Comparison of ENCODE assay signal across 20 cellular contexts in the genomic region with DNA sequence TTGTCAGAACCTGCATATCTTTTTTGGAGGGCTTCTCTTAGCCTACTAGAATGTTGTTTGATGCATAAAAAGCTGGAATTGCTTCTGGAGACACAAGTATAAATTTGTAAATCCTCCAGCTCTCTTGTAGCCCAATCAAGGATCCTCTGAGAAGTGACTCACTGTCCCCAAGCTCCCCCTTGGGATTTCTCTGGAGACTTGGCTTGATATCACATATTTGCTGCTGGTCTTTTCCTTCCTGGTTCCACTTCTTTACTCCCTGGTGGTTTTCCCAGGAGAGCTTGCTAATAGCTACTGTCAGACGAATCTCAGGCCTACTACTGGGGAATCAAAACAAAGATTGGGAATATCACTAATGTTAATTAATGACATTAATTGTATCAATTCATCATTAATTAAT.
"Had no signal": no experiment of that assay in that cellular context is flagged by ENCODE, and none has a peak within 500 bp of the region (broad histone marks: within the 10 kb centered on the region; RNA-seq: fewer than 3 reads in every experiment).

No MANE protein-coding gene starts in this region.

- H3K4me3 ChIP-seq: left lung, tibial nerve had no signal

- H3K36me3 ChIP-seq: left lung, tibial nerve had no signal

- H3K27me3 ChIP-seq: left lung, tibial nerve had no signal

- DNase-seq: activated CD4-positive, alpha-beta T cell treated with anti-CD3 and anti-CD28 coated beads, Interleukin-2, amount 10 ng/mL, durations not matched to agents 7 days and 5 days; activated CD8-positive, alpha-beta memory T cell treated with anti-CD3 and anti-CD28 coated beads, Interleukin-2, amount 50 U/mL, for 4 hours; activated naive CD4-positive, alpha-beta T cell treated with anti-CD3 and anti-CD28 coated beads, Interleukin-2, amount 10 ng/mL, durations not matched to agents 7 days and 5 days; activated naive CD8-positive, alpha-beta T cell treated with anti-CD3 and anti-CD28 coated beads, Interleukin-2, amount 50 U/mL, for 24 hours; activated T-cell treated with anti-CD3 and anti-CD28 coated beads, Interleukin-2, amount 50 U/mL, for 4 hours; anterior cingulate cortex; central memory CD4-positive, alpha-beta T cell; endodermal cell; foreskin melanocyte; hypothalamus; left lung; mammary epithelial cell; retina; stimulated activated CD4-positive, alpha-beta T cell treated with anti-CD3 and anti-CD28 coated beads, Interleukin-12 subunit alpha, Interleukin-12 subunit beta, amount 100 ng/mL, for 4 hours; stimulated activated CD4-positive, alpha-beta T cell treated with anti-CD3 and anti-CD28 coated beads, Interleukin-2, amount 100 ng/mL, for 24 hours; stimulated activated naive CD8-positive, alpha-beta T cell treated with anti-CD3 and anti-CD28 coated beads, Interleukin-15, Interleukin-2, amounts not matched to agents 100 U/mL and 50 U/mL, for 24 hours; substantia nigra; T-helper 9 cell had no signal

- H3K27ac ChIP-seq: left lung, tibial nerve had no signal

- ATAC-seq: activated CD4-positive, CD25-positive, alpha-beta regulatory T cell treated with anti-CD3 and anti-CD28 coated beads, Interleukin-2, amount 50 U/mL, for 24 hours; activated naive CD8-positive, alpha-beta T cell treated with anti-CD3 and anti-CD28 coated beads, Interleukin-2, amount 50 U/mL, for 24 hours; activated T-cell treated with anti-CD3 and anti-CD28 coated beads, Interleukin-2, amount 50 U/mL, for 4 hours; left lung; stimulated activated naive CD8-positive, alpha-beta T cell treated with anti-CD3 and anti-CD28 coated beads, Interleukin-15, Interleukin-2, amounts not matched to agents 100 U/mL and 50 U/mL, for 24 hours had no signal
